Comparison of ENCODE assay signal across 8 cellular contexts in genomic region chr16:17359778-17360177, GRCh38.
DNase-seq lines count a peak whose midpoint lies in the region; ATAC-seq, FAIRE-seq and TF ChIP-seq lines count a peak whose summit lies in the region.

No MANE protein-coding gene starts in this region.

- TF ChIP-seq EP300 in GM12878 (IDR thresholded peaks at IDR 0.05; ENCODE audit: borderline replicate concordance in 1 of 2, control insufficient read depth in 1 of 2, low read depth in 2 of 2, low read length in 2 of 2) = no peak

- H3K36me3 ChIP-seq in GM12878 (ENCODE audit: control insufficient read depth in 2 of 2, insufficient read depth in 2 of 2, low read length in 1 of 2) = peaks cover 0 to 1% of the 10 kb centered on the region in 2 experiments; a peak in 1 of 4 replicates

- intact Hi-C loops in GM12878 (cut with micrococcal nuclease; ENCODE audit: unreplicated experiment) = no loop called here

- H3K27ac ChIP-seq in GM12878 (ENCODE audit: control insufficient read depth, insufficient read depth) = no peak overlapping the region

- H3K4me1 ChIP-seq in GM12878 (ENCODE audit: control insufficient read depth, insufficient read depth, low read length) = peaks cover 8% of the 10 kb centered on the region

- RAD21 ChIA-PET in GM12878 (lab: Charles Lee; ENCODE audit: unreplicated experiment) = interaction anchor here (0.8 to 3.3 kb wide), 11 partner anchors 10 to 219 kb away, joined by 3 to 15 read pairs (median 4); no protein-coding TSS in a partner anchor

- no TSS peak for BruUV-seq in GM12878 (replicated peaks; lab: Mats Ljungman, UMichigan)

- DNase-seq in GM12891 (ENCODE audit: insufficient read length, low spot score) (no peak), SIG-M5 treated with dmso at 0.1 percent for 504 hours (lab: John Stamatoyannopoulos, UW; ENCODE audit: unreplicated experiment) (peak; percentile 88), GM12878 (ENCODE audit: low read depth, low spot score) (no peak), NCI-H748 treated with DMSO at 0.1 percent for 48 hours (lab: John Stamatoyannopoulos, UW) (no peak), HK-2 (ENCODE audit: unreplicated experiment) (no peak)
- DNase-seq in stimulated activated CD4-positive, alpha-beta T cell treated with anti-CD3 and anti-CD28 coated beads, Interleukin-1b, Interleukin-23, amount 100 ng/mL, for 24 hours (ENCODE audit: low read depth in 4 of 4, low spot score in 1 of 4) = peak in 3 of 4 experiments; percentile 27 to 40 (median 31)

- no peaks in the 10 kb centered on the region for H4K20me1 ChIP-seq in GM12878 (ENCODE audit: control insufficient read depth, insufficient read depth)

- H3K4me3 ChIP-seq in GM12878 = no peak overlapping the region

- SMC1A ChIA-PET in GM12878 (lab: Charles Lee; ENCODE audit: uncharacterized antibody, unreplicated experiment) = interaction anchor here (0.8 to 22.0 kb wide), 18 partner anchors 8 to 116 kb away, joined by 3 to 303 read pairs (median 3); no protein-coding TSS in a partner anchor

- WGBS in GM12878 (ENCODE audit: insufficient coverage, insufficient replicate concordance, low lambda C conversion rate, missing lambda C conversion rate) = 18% methylated on average over 5 of the region's 5 CpGs

- FAIRE-seq in GM12891 (lab: Jason Lieb, UNC) (peak; percentile 84), GM12878 (lab: Jason Lieb, UNC) (no peak)

- H3K9ac ChIP-seq in GM12878 (ENCODE audit: control insufficient read depth, insufficient read depth, low read length) = no peak overlapping the region

- CTCF ChIA-PET in GM12878 (lab: Yijun Ruan, JAX) = interaction anchor here (0.6 to 3.4 kb wide), 14 partner anchors 9 to 499 kb away, joined by 3 to 16 read pairs (median 3); no protein-coding TSS in a partner anchor

- no peak for TF ChIP-seq CTCF in GM12878 (IDR thresholded peaks at IDR 0.05 in 2 of 3, conservative IDR thresholded peaks at IDR 0.05 in 1 of 3; ENCODE audit: control insufficient read depth in 2 of 3, extremely low read depth in 1 of 3, insufficient read depth in 1 of 3, low read depth in 3 of 3, low read length in 3 of 3)

- POLR2A ChIA-PET in GM12878 (lab: Charles Lee) = interaction anchor here (0.6 to 3.1 kb wide), 4 partner anchors 11 to 65 kb away, joined by 4 to 16 read pairs (median 10); no protein-coding TSS in a partner anchor

- no peak overlapping the region for H3K4me2 ChIP-seq in GM12878 (ENCODE audit: control insufficient read depth, insufficient read depth)

- H3K9me3 ChIP-seq in GM12878 (replicated peaks; ENCODE audit: control insufficient read depth, insufficient read depth, low read length) = no peaks in the 10 kb centered on the region

- ATAC-seq in GM12878 = peak; percentile 80
- no peak for ATAC-seq in HG02642 (IDR thresholded peaks at IDR 0.05; ENCODE audit: poor library complexity, unreplicated experiment)
- ATAC-seq in GM21423 (IDR thresholded peaks at IDR 0.05; ENCODE audit: unreplicated experiment) = no peak

- no peak overlapping the region for H2AFZ ChIP-seq in GM12878 (ENCODE audit: control insufficient read depth, low read depth, low read length)

- TF ChIP-seq POLR2A in GM12891 (IDR thresholded peaks at IDR 0.05; ENCODE audit: low read depth, low read length) (no peak), GM12878 (IDR thresholded peaks at IDR 0.05; ENCODE audit: low read depth, low read length) (no peak)

- no peaks in the 10 kb centered on the region for H3K79me2 ChIP-seq in GM12878 (ENCODE audit: control insufficient read depth, insufficient read depth, low read length)

- H3K27me3 ChIP-seq in GM12878 (replicated peaks in 1 of 2; ENCODE audit: control insufficient read depth in 2 of 2, insufficient read depth in 2 of 2, low read length in 1 of 2) = no peaks in the 10 kb centered on the region

- TF ChIP-seq RAD21 in GM12878 (IDR thresholded peaks at IDR 0.05; ENCODE audit: insufficient read depth, low read depth, low read length) = no peak

- in situ Hi-C loops in GM12878 (cut with MboI) = no loop called here

TF ChIP-seq in GM12891, 5 proteins besides CTCF, POLR2A, EP300 and RAD21:
- TF ChIP-seq PAX5 (IDR thresholded peaks at IDR 0.05; ENCODE audit: insufficient read depth, low read length, severe bottlenecking) = no peak
- TF ChIP-seq POU2F2 (IDR thresholded peaks at IDR 0.05; ENCODE audit: low read depth, low read length) = no peak
- TF ChIP-seq POLR2AphosphoS5 (IDR thresholded peaks at IDR 0.05; ENCODE audit: low read depth, low read length) = no peak
- no peak for TF ChIP-seq TAF1 (IDR thresholded peaks at IDR 0.05; ENCODE audit: low read depth, low read length)
- TF ChIP-seq SPI1 (IDR thresholded peaks at IDR 0.05; ENCODE audit: low read depth, low read length) = 0 out of 2 replicates have a peak, but pooled peaks have one; percentile 19

TF ChIP-seq in GM12878, 131 proteins besides CTCF, POLR2A, EP300 and RAD21:
- TF ChIP-seq RUNX3 (IDR thresholded peaks at IDR 0.05; ENCODE audit: low read length) = peak; percentile 64
- 0 out of 2 replicates have a peak, but pooled peaks have one; percentile 12 for TF ChIP-seq SPI1 (IDR thresholded peaks at IDR 0.05; ENCODE audit: borderline replicate concordance, insufficient read depth, low read depth, low read length)
- TF ChIP-seq EED (IDR thresholded peaks at IDR 0.05; ENCODE audit: low read depth) = peak; percentile 58
- TF ChIP-seq, protein P1, sequence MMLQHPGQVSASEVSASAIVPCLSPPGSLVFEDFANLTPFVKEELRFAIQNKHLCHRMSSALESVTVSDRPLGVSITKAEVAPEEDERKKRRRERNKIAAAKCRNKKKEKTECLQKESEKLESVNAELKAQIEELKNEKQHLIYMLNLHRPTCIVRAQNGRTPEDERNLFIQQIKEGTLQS (IDR thresholded peaks at IDR 0.05; ENCODE audit: borderline replicate concordance, extremely low read depth, low read depth, low read length) = no peak
- TF ChIP-seq TCF3 (IDR thresholded peaks at IDR 0.05; ENCODE audit: borderline replicate concordance, insufficient read depth, low read depth, low read length) = no peak
- peak; percentile 63 for TF ChIP-seq IKZF1 (conservative IDR thresholded peaks at IDR 0.05)
- TF ChIP-seq IRF3 (IDR thresholded peaks at IDR 0.05) = no peak
- 0 out of 2 replicates have a peak, but pooled peaks have one; percentile 17 for TF ChIP-seq PAX5 (IDR thresholded peaks at IDR 0.05; ENCODE audit: borderline replicate concordance, low read depth, low read length)
- TF ChIP-seq MEF2A (IDR thresholded peaks at IDR 0.05; ENCODE audit: insufficient read depth, low read depth, low read length) = 0 out of 2 replicates have a peak, but pooled peaks have one; percentile 9
- 0 out of 2 replicates have a peak, but pooled peaks have one; percentile 41 for TF ChIP-seq TCF12 (IDR thresholded peaks at IDR 0.05; ENCODE audit: low read depth, low read length)
- 0 out of 3 replicates have a peak, but pooled peaks of 1 of the 2 experiments have one; percentile 31 for TF ChIP-seq EGR1 (IDR thresholded peaks at IDR 0.05; ENCODE audit: borderline replicate concordance in 1 of 2, low read depth in 2 of 2, low read length in 2 of 2)

Comparison
In these comparisons a context has a peak if more than half of its experiments do, and no peak if none do; other contexts are left out.
1. DNase-seq: peak in SIG-M5 treated with dmso at 0.1 percent for 504 hours (single experiment) and stimulated activated CD4-positive, alpha-beta T cell treated with anti-CD3 and anti-CD28 coated beads, Interleukin-1b, Interleukin-23, amount 100 ng/mL, for 24 hours (3 of 4); none in GM12891 (single experiment), GM12878 (single experiment), NCI-H748 treated with DMSO at 0.1 percent for 48 hours (single experiment) and HK-2 (single experiment).